ENCODE assay signal across 9 cellular contexts in the genomic region with DNA sequence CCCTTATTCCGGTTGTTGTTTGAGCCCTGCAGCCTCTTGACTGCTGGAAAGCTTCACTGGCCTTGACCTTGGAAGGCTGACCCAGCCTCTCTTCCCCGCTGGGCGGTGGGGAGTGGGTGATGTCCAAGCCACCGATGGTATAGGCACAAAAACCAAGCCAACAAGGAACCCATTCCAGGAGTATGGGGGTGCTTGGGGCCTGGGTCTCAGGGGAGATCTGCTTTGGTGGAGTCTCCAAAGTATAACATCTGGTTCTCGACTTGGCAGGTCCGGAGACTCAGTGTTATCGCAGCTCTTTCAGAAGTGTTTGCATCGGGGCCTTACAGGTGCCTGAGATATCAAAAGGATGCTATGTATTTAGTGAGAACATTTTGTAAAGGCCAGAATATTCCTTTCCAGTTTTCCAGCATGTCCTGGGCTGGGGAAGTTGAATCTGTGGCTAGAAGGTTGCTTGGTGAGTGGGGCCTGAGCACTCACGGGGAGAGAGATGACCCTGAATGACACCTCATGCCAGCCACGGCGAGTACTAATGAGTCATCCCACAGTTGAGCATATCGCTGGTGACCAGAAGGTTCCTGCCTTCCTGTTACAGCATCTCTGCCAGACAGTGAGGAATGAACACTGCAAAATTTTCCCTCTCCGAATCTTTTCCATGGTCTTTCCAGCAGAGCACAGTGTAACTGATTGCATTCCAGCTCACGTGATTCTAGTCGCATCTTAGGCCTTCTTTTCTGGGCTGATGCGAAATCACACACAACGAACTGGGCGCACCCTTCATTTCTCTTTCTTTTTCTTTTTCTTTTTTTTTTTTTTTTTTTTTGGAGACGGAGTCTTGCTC.
DNase-seq lines count a peak whose midpoint lies in the region; ATAC-seq and TF ChIP-seq lines count a peak whose summit lies in the region.
"Had no signal": no experiment of that assay in that cellular context is flagged by ENCODE, and none has a peak within 500 bp of the region (broad histone marks: within the 10 kb centered on the region; RNA-seq: fewer than 3 reads in every experiment).

No MANE protein-coding gene starts in this region.

- no peak overlapping the region for H4K8ac ChIP-seq in mesenchymal stem cell (ENCODE audit: low read length)

- TF ChIP-seq POLR2A in tibial nerve (IDR thresholded peaks at IDR 0.05), result no peak

- H3K9ac ChIP-seq in mesenchymal stem cell (ENCODE audit: low read length), result no peak overlapping the region

- H3K4me3 Mint-ChIP-seq in CD8-positive, alpha-beta T cell, result no peak overlapping the region

- H3K27ac Mint-ChIP-seq in CD8-positive, alpha-beta T cell, result peak overlapping the region; percentile 45

- no peak overlapping the region for H2BK120ac ChIP-seq in mesenchymal stem cell (ENCODE audit: low read depth, low read length)

- peak in 1 of 2 donors; percentile 20 for TF ChIP-seq EP300 in tibial nerve (IDR thresholded peaks at IDR 0.05)

- no peaks in the 10 kb centered on the region for H3K36me3 Mint-ChIP-seq in CD8-positive, alpha-beta T cell

- H2BK12ac ChIP-seq in mesenchymal stem cell (ENCODE audit: low read length in 2 of 2), result no peak overlapping the region

- H2AK5ac ChIP-seq in mesenchymal stem cell (ENCODE audit: low read length, severe bottlenecking), result peak overlapping the region; percentile 91

- POLR2A ChIA-PET in CD8-positive, alpha-beta T cell (lab: Charles Lee), result interaction anchor here (1.2 kb wide), 1 partner anchor 12 kb away, joined by 3 read pairs; no protein-coding TSS in a partner anchor

- peak overlapping the region; percentile 67 for H2BK15ac ChIP-seq in mesenchymal stem cell (ENCODE audit: low read depth, poor library complexity, severe bottlenecking)

- H3K27me3 Mint-ChIP-seq in CD8-positive, alpha-beta T cell (ENCODE audit: low read depth), result no peaks in the 10 kb centered on the region

- H3K4me1 ChIP-seq in CD8-positive, alpha-beta T cell (ENCODE audit: insufficient read depth, low read length), result peaks cover 5% of the 10 kb centered on the region
- H3K4me1 ChIP-seq in mesenchymal stem cell (ENCODE audit: control insufficient read depth, insufficient read depth, low read depth, low read length) (peaks cover 9% of the 10 kb centered on the region), ascending aorta (no peaks in the 10 kb centered on the region), tibial nerve (no peaks in the 10 kb centered on the region)

- H3K18ac ChIP-seq in mesenchymal stem cell (ENCODE audit: low read depth in 1 of 2, low read length in 2 of 2), result no peak overlapping the region

- 70% methylated on average over 18 of the region's 19 CpGs for WGBS in mesenchymal stem cell
- WGBS in tibial nerve, 2 donors, result 85 to 91% methylated on average over 19 of the region's 19 CpGs

- H4K91ac ChIP-seq in mesenchymal stem cell (ENCODE audit: low read length), result peak overlapping the region; percentile 80

- H3K4me2 ChIP-seq in mesenchymal stem cell (ENCODE audit: low read length, poor library complexity, severe bottlenecking), result no peak overlapping the region

- H3K36me3 ChIP-seq in CD8-positive, alpha-beta T cell (ENCODE audit: insufficient read depth, low read length), result no peaks in the 10 kb centered on the region
- H3K36me3 ChIP-seq in mesenchymal stem cell (ENCODE audit: control insufficient read depth in 1 of 2, insufficient read depth in 2 of 2, low read depth in 1 of 2, low read length in 2 of 2), result no peaks in the 10 kb centered on the region
- no peaks in the 10 kb centered on the region for H3K36me3 ChIP-seq in ascending aorta
- no peaks in the 10 kb centered on the region for H3K36me3 ChIP-seq in tibial nerve

- H3K9me3 ChIP-seq in CD8-positive, alpha-beta T cell (ENCODE audit: low read length), result no peaks in the 10 kb centered on the region
- H3K9me3 ChIP-seq in mesenchymal stem cell (ENCODE audit: control insufficient read depth, low read length), result no peaks in the 10 kb centered on the region
- H3K9me3 ChIP-seq in ascending aorta, result no peaks in the 10 kb centered on the region
- no peaks in the 10 kb centered on the region for H3K9me3 ChIP-seq in tibial nerve

- no peaks in the 10 kb centered on the region for H3K27me3 ChIP-seq in CD8-positive, alpha-beta T cell (ENCODE audit: insufficient read depth, low read length)
- H3K27me3 ChIP-seq in mesenchymal stem cell (ENCODE audit: control insufficient read depth in 1 of 2, insufficient read depth in 1 of 2, low read length in 2 of 2), result no peaks in the 10 kb centered on the region
- no peaks in the 10 kb centered on the region for H3K27me3 ChIP-seq in ascending aorta
- no peaks in the 10 kb centered on the region for H3K27me3 ChIP-seq in tibial nerve

- CTCF ChIA-PET in CD8-positive, alpha-beta T cell (lab: Charles Lee), result no interaction called here

- H3K79me1 ChIP-seq in mesenchymal stem cell (replicated peaks; ENCODE audit: low read length, poor library complexity, severe bottlenecking), result peaks cover 3% of the 10 kb centered on the region

- no peaks in the 10 kb centered on the region for H3K9me3 Mint-ChIP-seq in CD8-positive, alpha-beta T cell

- H3K4me1 Mint-ChIP-seq in CD8-positive, alpha-beta T cell (ENCODE audit: low read depth), result peaks cover 11% of the 10 kb centered on the region

- no peak for ATAC-seq in CD8-positive, alpha-beta T cell
- ATAC-seq in HG03520 (IDR thresholded peaks at IDR 0.05; ENCODE audit: unreplicated experiment), result no peak

- no peak overlapping the region for H3K4ac ChIP-seq in mesenchymal stem cell (ENCODE audit: low read depth in 1 of 2, low read length in 2 of 2)

- no peak overlapping the region for H3K23ac ChIP-seq in mesenchymal stem cell (ENCODE audit: low read length in 2 of 2)

- intact Hi-C loops in CD8-positive, alpha-beta T cell (cut with DNase I, micrococcal nuclease), result loop anchor here in 1 of 2 experiments (10.0 kb wide), 1 partner anchor 60 kb away; no protein-coding TSS in a partner anchor
- intact Hi-C loops in ascending aorta (cut with DNase I), result no loop called here

- no peak overlapping the region for H3K4me3 ChIP-seq in CD8-positive, alpha-beta T cell (ENCODE audit: low read depth, low read length)
- no peak overlapping the region for H3K4me3 ChIP-seq in mesenchymal stem cell (ENCODE audit: insufficient read depth in 1 of 2, low read depth in 1 of 2, low read length in 2 of 2)
- no peak overlapping the region for H3K4me3 ChIP-seq in ascending aorta
- no peak overlapping the region for H3K4me3 ChIP-seq in tibial nerve
- H3K4me3 ChIP-seq: coronary artery had no signal

- DNase-seq in CD8-positive, alpha-beta T cell, result peak in 1 of 7 experiments; percentile 27
- DNase-seq in HuH-7.5 (ENCODE audit: low spot score) (peak; percentile 43), astrocyte of the hippocampus (ENCODE audit: low read depth, low spot score) (peak; percentile 67), mesenchymal stem cell (peak; percentile 72), ascending aorta (ENCODE audit: low spot score in 2 of 2) (no peak), pons (ENCODE audit: low spot score) (no peak), tibial nerve (ENCODE audit: low spot score in 2 of 2) (no peak)

- no peak overlapping the region for H2AFZ ChIP-seq in mesenchymal stem cell (ENCODE audit: low read depth, low read length)

- no peak overlapping the region for H3K27ac ChIP-seq in CD8-positive, alpha-beta T cell (ENCODE audit: low read depth, low read length)
- peak overlapping the region; percentile 55 for H3K27ac ChIP-seq in mesenchymal stem cell (ENCODE audit: low read length, poor library complexity, severe bottlenecking)
- no peak overlapping the region for H3K27ac ChIP-seq in ascending aorta
- H3K27ac ChIP-seq in tibial nerve, result no peak overlapping the region

- no peak overlapping the region for H2BK5ac ChIP-seq in mesenchymal stem cell (ENCODE audit: low read depth, low read length, poor library complexity, severe bottlenecking)

- TF ChIP-seq CTCF in CD8-positive, alpha-beta T cell (IDR thresholded peaks at IDR 0.05), result no peak
- TF ChIP-seq CTCF in ascending aorta (IDR thresholded peaks at IDR 0.05), result no peak
- no peak for TF ChIP-seq CTCF in tibial nerve (IDR thresholded peaks at IDR 0.05)

- H3K14ac ChIP-seq in mesenchymal stem cell (ENCODE audit: low read length in 2 of 2), result no peak overlapping the region

Comparison
In these comparisons a context has a peak if more than half of its experiments do, and no peak if none do; other contexts are left out.
1. DNase-seq: peak in HuH-7.5 (single experiment), astrocyte of the hippocampus (single experiment) and mesenchymal stem cell (single experiment); none in ascending aorta (0 of 2), pons (single experiment) and tibial nerve (0 of 2).